Comparison of ENCODE assay signal across 27 cellular contexts in the genomic region with DNA sequence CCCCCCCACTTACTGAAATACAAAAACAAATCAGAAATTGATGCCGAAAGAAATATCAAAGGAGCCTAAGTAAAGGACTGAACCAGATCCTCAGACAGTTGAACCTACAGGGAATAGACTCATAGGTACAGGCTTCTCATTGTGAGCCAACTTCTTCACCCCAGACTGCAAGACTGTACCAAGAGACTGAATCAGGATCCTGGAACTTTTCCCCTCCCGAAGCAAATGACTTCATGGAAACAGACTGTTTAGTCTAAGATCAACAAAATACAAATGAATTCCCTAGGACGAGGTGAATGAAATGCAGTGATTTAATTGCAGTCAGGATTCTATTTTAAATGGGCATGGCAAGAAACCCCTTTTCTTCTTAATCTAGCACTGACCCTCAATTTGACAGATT. TPM values are rescaled to one million over a fixed set of nuclear protein-coding genes. Genes with fewer than 3 reads are reported as not detected.
DNase-seq lines count a peak whose midpoint lies in the region; ATAC-seq, FAIRE-seq and TF ChIP-seq lines count a peak whose summit lies in the region.
"Had no signal": no experiment of that assay in that cellular context is flagged by ENCODE, and none has a peak within 500 bp of the region (broad histone marks: within the 10 kb centered on the region; RNA-seq: fewer than 3 reads in every experiment).

No MANE protein-coding gene starts in this region.

- CTCF ChIA-PET in mammary epithelial cell (lab: Charles Lee; ENCODE audit: low non-redundant PET) (no interaction called here), HEK293T (lab: Yijun Ruan, JAX) (no interaction called here)

- H3K4me2 ChIP-seq in mammary epithelial cell (ENCODE audit: insufficient read depth, low read depth, low read length), result no peak overlapping the region

- H3K27ac ChIP-seq in mammary epithelial cell (ENCODE audit: insufficient read depth, low read depth, low read length) (peak overlapping the region; percentile 33), breast epithelium (peak overlapping the region in 1 of 2 donors; percentile 20), lower lobe of right lung (no peak overlapping the region)
- H3K27ac ChIP-seq: 22Rv1, epithelial cell of prostate, HL-60, neutrophil, upper lobe of left lung had no signal

- WGBS in mammary epithelial cell (ENCODE audit: low coverage, missing lambda C conversion rate), result 72% methylated on average over 3 of the region's 3 CpGs

- intact Hi-C loops in mammary epithelial cell (cut with micrococcal nuclease), result no loop called here
- intact Hi-C loops in breast epithelium (cut with DNase I; ENCODE audit: low total_unique reads), result no loop called here
- intact Hi-C loops in lower lobe of right lung (cut with DNase I), result no loop called here

- no TSS peak for BruUV-seq in mammary epithelial cell (replicated peaks; lab: Mats Ljungman, UMichigan)

- peak overlapping the region; percentile 19 for H2AFZ ChIP-seq in mammary epithelial cell (ENCODE audit: low read depth, low read length)

- H3K4me3 ChIP-seq in mammary epithelial cell (replicated peaks in 1 of 3; ENCODE audit: insufficient read depth in 1 of 3, low read depth in 2 of 3, low read length in 3 of 3), result no peak overlapping the region
- H3K4me3 ChIP-seq in breast epithelium, result no peak overlapping the region
- H3K4me3 ChIP-seq in bronchial epithelial cell (ENCODE audit: low read depth, low read length), result no peak overlapping the region
- no peak overlapping the region for H3K4me3 ChIP-seq in foreskin fibroblast (ENCODE audit: low read depth in 1 of 2, low read length in 2 of 2)
- H3K4me3 ChIP-seq in lower lobe of right lung, result no peak overlapping the region
- H3K4me3 ChIP-seq: skin epidermis, upper lobe of left lung had no signal

- POLR2A ChIA-PET in HEK293T (lab: Yijun Ruan, JAX), result no interaction called here

- H3K9ac ChIP-seq in mammary epithelial cell (ENCODE audit: insufficient read depth, low read length), result no peak overlapping the region

- no peak for FAIRE-seq in bronchial epithelial cell (lab: Jason Lieb, UNC)
- no peak for FAIRE-seq in GM12891 (lab: Jason Lieb, UNC)

- H3K9me3 ChIP-seq in mammary epithelial cell (replicated peaks; ENCODE audit: insufficient read depth, low read length), result no peaks in the 10 kb centered on the region
- no peaks in the 10 kb centered on the region for H3K9me3 ChIP-seq in breast epithelium
- no peaks in the 10 kb centered on the region for H3K9me3 ChIP-seq in lower lobe of right lung
- H3K9me3 ChIP-seq: BE2C, neutrophil, upper lobe of left lung had no signal

- DNase-seq in mammary epithelial cell, result peak; percentile 77
- DNase-seq in breast epithelium (ENCODE audit: low spot score in 2 of 2), result no peak
- DNase-seq in bronchial epithelial cell (ENCODE audit: low read depth), result peak; percentile 65
- peak; percentile 49 to 69 for DNase-seq in foreskin fibroblast
- no peak for DNase-seq in SK-N-DZ (ENCODE audit: low spot score)
- DNase-seq in HEK293T (ENCODE audit: extremely low spot score), result no peak
- DNase-seq in lower lobe of right lung, result no peak
- no peak for DNase-seq in GM12891 (ENCODE audit: insufficient read length, low spot score)
- DNase-seq: activated CD4-positive, alpha-beta T cell treated with anti-CD3 and anti-CD28 coated beads for 36 hours; activated CD8-positive, alpha-beta memory T cell treated with anti-CD3 and anti-CD28 coated beads for 24 hours; activated naive CD4-positive, alpha-beta T cell; activated T-cell treated with anti-CD3 and anti-CD28 coated beads, Interleukin-2, amount 50 U/mL, for 1 hour; BE2C; GDM1; H9; Kasumi-1; NCI-H1694 treated with DMSO at 0.1 percent for 48 hours; NCI-H2171 treated with DMSO at 0.1 percent for 48 hours; NCI-H526; stimulated activated CD4-positive, alpha-beta T cell treated with anti-CD3 and anti-CD28 coated beads, Interleukin-1b, Interleukin-23, amount 100 ng/mL, for 48 hours; T-helper 2 cell; upper lobe of left lung had no signal

- in situ Hi-C loops in mammary epithelial cell (cut with MboI; ENCODE audit: low sequenced_read_pairs in 2 of 2), result no loop called here

- TF ChIP-seq CTCF in mammary epithelial cell (conservative IDR thresholded peaks at IDR 0.05 in 1 of 2, IDR thresholded peaks at IDR 0.05 in 1 of 2; ENCODE audit: extremely low read depth in 1 of 2, insufficient read depth in 1 of 2, low read depth in 1 of 2, low read length in 2 of 2) (no peak), breast epithelium (IDR thresholded peaks at IDR 0.05) (no peak), bronchial epithelial cell (IDR thresholded peaks at IDR 0.05; ENCODE audit: insufficient read depth, low read length, severe bottlenecking) (no peak), foreskin fibroblast (IDR thresholded peaks at IDR 0.05; ENCODE audit: low read depth, low read length) (no peak), lower lobe of right lung (IDR thresholded peaks at IDR 0.05) (no peak)

- H4K20me1 ChIP-seq in mammary epithelial cell (ENCODE audit: insufficient read depth, low read length), result no peaks in the 10 kb centered on the region

- H3K79me2 ChIP-seq in mammary epithelial cell (ENCODE audit: insufficient read depth, low read length), result no peaks in the 10 kb centered on the region

- H3K27me3 ChIP-seq in mammary epithelial cell (ENCODE audit: insufficient read depth, low read length) (no peaks in the 10 kb centered on the region), breast epithelium (no peaks in the 10 kb centered on the region), bronchial epithelial cell (ENCODE audit: control insufficient read depth, insufficient read depth, low read length) (no peaks in the 10 kb centered on the region), lower lobe of right lung (ENCODE audit: low read depth) (no peaks in the 10 kb centered on the region)
- H3K27me3 ChIP-seq: BE2C, neutrophil, upper lobe of left lung had no signal

- TF ChIP-seq POLR2A in breast epithelium (IDR thresholded peaks at IDR 0.05) (no peak), GM12891 (IDR thresholded peaks at IDR 0.05; ENCODE audit: low read depth, low read length) (no peak)

- dilution Hi-C loops in mammary epithelial cell (cut with HindIII; ENCODE audit: low sequenced_read_pairs), result no loop called here

- H3K4me1 ChIP-seq in mammary epithelial cell (ENCODE audit: insufficient read depth, low read length) (peaks cover 41% of the 10 kb centered on the region), breast epithelium (no peaks in the 10 kb centered on the region), lower lobe of right lung (no peaks in the 10 kb centered on the region)
- H3K4me1 ChIP-seq: BE2C, upper lobe of left lung had no signal

- ATAC-seq in lower lobe of right lung, result no peak
- ATAC-seq: activated CD4-positive, alpha-beta T cell treated with anti-CD3 and anti-CD28 coated beads for 36 hours had no signal

- H3K36me3 ChIP-seq in mammary epithelial cell (ENCODE audit: insufficient read depth, low read length), result no peaks in the 10 kb centered on the region
- H3K36me3 ChIP-seq in breast epithelium, result no peaks in the 10 kb centered on the region
- H3K36me3 ChIP-seq in bronchial epithelial cell (ENCODE audit: control insufficient read depth, insufficient read depth, low read length), result no peaks in the 10 kb centered on the region
- H3K36me3 ChIP-seq in lower lobe of right lung, result no peaks in the 10 kb centered on the region
- H3K36me3 ChIP-seq: BE2C, neutrophil, upper lobe of left lung had no signal

TF ChIP-seq in HEK293T, 16 proteins besides CTCF, POLR2A, EP300 and RAD21 (continues in another document):
- TF ChIP-seq ELF4 (IDR thresholded peaks at IDR 0.05) (no peak), ZNF384 (IDR thresholded peaks at IDR 0.05) (no peak), SUZ12 (IDR thresholded peaks at IDR 0.05) (no peak), TARDBP (IDR thresholded peaks at IDR 0.05) (no peak), LEF1 (IDR thresholded peaks at IDR 0.05; ENCODE audit: borderline replicate concordance) (no peak), FOXK2 (IDR thresholded peaks at IDR 0.05) (no peak), SP1 (IDR thresholded peaks at IDR 0.05) (no peak), HDGF (IDR thresholded peaks at IDR 0.05; ENCODE audit: borderline replicate concordance) (no peak)
- TF ChIP-seq, protein P1, sequence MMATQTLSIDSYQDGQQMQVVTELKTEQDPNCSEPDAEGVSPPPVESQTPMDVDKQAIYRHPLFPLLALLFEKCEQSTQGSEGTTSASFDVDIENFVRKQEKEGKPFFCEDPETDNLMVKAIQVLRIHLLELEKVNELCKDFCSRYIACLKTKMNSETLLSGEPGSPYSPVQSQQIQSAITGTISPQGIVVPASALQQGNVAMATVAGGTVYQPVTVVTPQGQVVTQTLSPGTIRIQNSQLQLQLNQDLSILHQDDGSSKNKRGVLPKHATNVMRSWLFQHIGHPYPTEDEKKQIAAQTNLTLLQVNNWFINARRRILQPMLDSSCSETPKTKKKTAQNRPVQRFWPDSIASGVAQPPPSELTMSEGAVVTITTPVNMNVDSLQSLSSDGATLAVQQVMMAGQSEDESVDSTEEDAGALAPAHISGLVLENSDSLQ (IDR thresholded peaks at IDR 0.05), result no peak

TF ChIP-seq in GM12891, 5 proteins besides CTCF, POLR2A, EP300 and RAD21:
- TF ChIP-seq POLR2AphosphoS5 (IDR thresholded peaks at IDR 0.05; ENCODE audit: low read depth, low read length) (no peak), SPI1 (IDR thresholded peaks at IDR 0.05; ENCODE audit: low read depth, low read length) (no peak), TAF1 (IDR thresholded peaks at IDR 0.05; ENCODE audit: low read depth, low read length) (no peak), POU2F2 (IDR thresholded peaks at IDR 0.05; ENCODE audit: low read depth, low read length) (no peak), PAX5 (IDR thresholded peaks at IDR 0.05; ENCODE audit: insufficient read depth, low read length, severe bottlenecking) (no peak)

RNA-seq across cellular contexts. Expression of gene RNF152, which starts 53.6 kb away (rescaled TPM):
- total RNA-seq in mammary epithelial cell (10 to 100 TPM; 27.3 to 51.3 TPM), breast epithelium (10 to 100 TPM in 2 of 3 donors, 1 to 10 TPM in 1; 8.6 to 64.5 (median 31.5) TPM), bronchial epithelial cell (28.4 and 31.9 TPM in 2 replicates), lower lobe of right lung (13.4 TPM)
- 14.0 TPM for polyA plus RNA-seq in mammary epithelial cell
- polyA minus RNA-seq in mammary epithelial cell, result 30.8 TPM
- polyA plus RNA-seq in SK-N-DZ (2014; cell fraction: cytosol; rRNA removed), result 3.9 and 6.3 TPM in 2 replicates
- polyA plus RNA-seq in SK-N-DZ (2014; cell fraction: nucleus; rRNA removed), result 2.0 and 2.2 TPM in 2 replicates
- polyA plus RNA-seq in GM12891 (2012; ENCODE audit: low read depth, missing spikeins), result not detected

Comparison
In these comparisons a context has a peak if more than half of its experiments do, and no peak if none do; other contexts are left out.
1. DNase-seq: peak in mammary epithelial cell (single experiment), bronchial epithelial cell (single experiment) and foreskin fibroblast (2 of 2); none in breast epithelium (0 of 2), SK-N-DZ (single experiment), HEK293T (single experiment), lower lobe of right lung (single experiment) and GM12891 (single experiment).